8 cellular contexts compared by ENCODE assay signal in the genomic region with DNA sequence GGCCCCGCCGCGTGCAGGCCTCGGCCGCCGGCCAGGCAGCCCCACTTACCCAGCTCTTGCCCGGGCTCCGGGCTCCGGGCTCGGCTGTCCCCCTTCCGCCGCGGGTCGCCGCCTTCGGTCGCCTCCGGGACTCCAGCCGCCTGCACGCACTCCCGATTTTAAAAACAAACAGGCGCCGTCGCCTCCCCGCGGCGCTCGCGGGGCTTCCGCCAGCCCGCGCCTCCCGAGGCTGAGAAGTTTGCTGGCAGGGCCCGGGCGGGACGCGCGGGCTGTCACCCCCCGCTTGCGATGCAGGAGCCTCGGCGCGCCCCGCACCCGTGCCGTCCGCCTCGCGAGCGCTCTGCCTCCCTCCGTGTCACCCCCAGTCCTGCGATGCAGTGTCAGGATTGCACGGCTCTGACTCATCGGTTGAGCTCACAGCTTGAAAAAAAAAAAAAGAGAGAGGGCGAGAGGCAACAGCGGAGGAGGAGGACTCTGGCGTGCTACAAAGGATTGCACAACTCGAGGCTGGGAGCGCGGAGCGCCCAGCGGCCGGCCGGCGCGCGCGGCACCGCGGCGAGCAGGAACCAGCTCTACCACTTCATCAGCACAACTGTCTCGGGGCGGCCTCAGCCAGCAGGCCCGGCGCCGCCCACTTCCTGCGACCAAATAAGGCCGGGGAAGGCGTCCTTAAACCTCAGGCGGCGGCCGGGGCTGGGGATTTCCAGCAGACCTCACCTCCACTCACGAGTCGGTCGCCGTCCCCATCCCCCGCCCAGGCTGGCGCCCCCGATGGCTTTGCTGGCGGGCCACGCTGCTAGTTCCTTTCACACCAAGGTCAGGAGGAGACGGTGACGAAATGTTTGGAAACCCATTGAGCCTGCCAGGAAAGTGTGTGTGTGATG.
A peak's percentile ranks its signal among the peaks of the same experiment; 100 is the strongest.
DNase-seq lines count a peak whose midpoint lies in the region; ATAC-seq and TF ChIP-seq lines count a peak whose summit lies in the region.

No MANE protein-coding gene starts in this region.

- DNase-seq in NCI-H524 treated with DMSO at 0.1 percent for 48 hours (lab: John Stamatoyannopoulos, UW) = peak; percentile 83
- peak; percentile 98 for DNase-seq in activated CD4-positive, alpha-beta T cell treated with anti-CD3 and anti-CD28 coated beads for 48 hours
- peak; percentile 98 for DNase-seq in left kidney (ENCODE audit: low read depth, low spot score)
- DNase-seq in stimulated activated CD4-positive, alpha-beta T cell treated with anti-CD3 and anti-CD28 coated beads, Interleukin-1b, Interleukin-23, amount 100 ng/mL, for 4 hours (ENCODE audit: low read depth in 2 of 2) = peak; percentile 89 to 94

- ATAC-seq in GM19328 (IDR thresholded peaks at IDR 0.05; ENCODE audit: unreplicated experiment) (peak; percentile 48), HG03460 (IDR thresholded peaks at IDR 0.05; ENCODE audit: unreplicated experiment) (peak; percentile 58)

- TF ChIP-seq CTCF in C4-2B (conservative IDR thresholded peaks at IDR 0.05) = no peak

- H3K27ac ChIP-seq in C4-2B (peak overlapping the region; percentile 94), cingulate gyrus (ENCODE audit: low read depth, low read length) (peak overlapping the region; percentile 88)

Comparison
In these comparisons a context has a peak if more than half of its experiments do, and no peak if none do; other contexts are left out.
1. Peak in every context shown above with its lines: DNase-seq, ATAC-seq and H3K27ac ChIP-seq.